26 cellular contexts compared by ENCODE assay signal in genomic region chr10:121405549-121405948, GRCh38.
"Had no signal": no experiment of that assay in that cellular context is flagged by ENCODE, and none has a peak within 500 bp of the region (broad histone marks: within the 10 kb centered on the region; RNA-seq: fewer than 3 reads in every experiment).

No MANE protein-coding gene starts in this region.

- H3K4me3 ChIP-seq: esophagus squamous epithelium, left lung, lung, mucosa of descending colon, prostate gland, smooth muscle cell, uterus had no signal

- H3K27ac Mint-ChIP-seq: activated T-cell treated with anti-CD3 and anti-CD28 coated beads, Interleukin-2, amount 50 U/mL, for 72 hours; nephron; T-helper 1 cell treated with Interleukin-12 subunit alpha and Interleukin-12 subunit beta and Interleukin-4 antibody, amounts not matched to agents 30 μg/mL and 1 μg/mL, for 36 hours; type B pancreatic cell had no signal

- H3K36me3 ChIP-seq: esophagus squamous epithelium, left lung, neutrophil, prostate gland, uterus had no signal

- DNase-seq: activated CD4-positive, alpha-beta T cell treated with anti-CD3 and anti-CD28 coated beads for 4 hours; activated CD4-positive, alpha-beta T cell treated with anti-CD3 and anti-CD28 coated beads, Interleukin-2, amount 50 U/mL, for 4 hours; activated naive CD4-positive, alpha-beta T cell; activated T-cell treated with anti-CD3 and anti-CD28 coated beads for 4 hours; activated T-cell treated with anti-CD3 and anti-CD28 coated beads, Interleukin-2, amount 50 U/mL, for 72 hours; dermis blood vessel endothelial cell; effector CD4-positive, alpha-beta T cell; esophagus squamous epithelium; left lung; mucosa of descending colon; retina; stimulated activated CD4-positive, alpha-beta T cell treated with anti-CD3 and anti-CD28 coated beads, Interleukin-1b, Interleukin-23, amount 100 ng/mL, for 48 hours; stimulated activated CD4-positive, alpha-beta T cell treated with anti-CD3 and anti-CD28 coated beads, Interleukin-4, amount 100 ng/mL, for 4 hours; stimulated activated CD8-positive, alpha-beta memory T cell treated with anti-CD3 and anti-CD28 coated beads, Interleukin-4, amount 100 ng/mL, for 48 hours; stimulated activated naive CD4-positive, alpha-beta T cell; T-helper 9 cell; uterus had no signal

- H3K4me3 Mint-ChIP-seq: activated T-cell treated with anti-CD3 and anti-CD28 coated beads, Interleukin-2, amount 50 U/mL, for 72 hours; nephron; T-helper 1 cell treated with Interleukin-12 subunit alpha and Interleukin-12 subunit beta and Interleukin-4 antibody, amounts not matched to agents 30 μg/mL and 1 μg/mL, for 36 hours; type B pancreatic cell had no signal

- ATAC-seq: activated naive CD4-positive, alpha-beta T cell treated with anti-CD3 and anti-CD28 coated beads, Interleukin-2, amount 50 U/mL, for 72 hours; activated T-cell treated with anti-CD3 and anti-CD28 coated beads, Interleukin-2, amount 50 U/mL, for 72 hours; left lung had no signal

- H3K4me1 ChIP-seq: left lung, prostate gland, uterus had no signal

- H3K27me3 Mint-ChIP-seq: type B pancreatic cell had no signal

- H3K36me3 Mint-ChIP-seq: activated naive CD4-positive, alpha-beta T cell treated with anti-CD3 and anti-CD28 coated beads, Interleukin-2, amount 50 U/mL, for 72 hours; type B pancreatic cell had no signal

- H3K27ac ChIP-seq: left lung, neutrophil, prostate gland, uterus, VCaP had no signal

- H3K9me3 Mint-ChIP-seq: activated T-cell treated with anti-CD3 and anti-CD28 coated beads, Interleukin-2, amount 50 U/mL, for 72 hours; T-helper 1 cell treated with Interleukin-12 subunit alpha and Interleukin-12 subunit beta and Interleukin-4 antibody, amounts not matched to agents 30 μg/mL and 1 μg/mL, for 36 hours; type B pancreatic cell had no signal

- H3K9me3 ChIP-seq: esophagus squamous epithelium, left lung, mucosa of descending colon, neutrophil, prostate gland, uterus had no signal

- H3K27me3 ChIP-seq: esophagus squamous epithelium, left lung, neutrophil, uterus had no signal
